ENCODE assay signal across 1 cellular context in the genomic region with DNA sequence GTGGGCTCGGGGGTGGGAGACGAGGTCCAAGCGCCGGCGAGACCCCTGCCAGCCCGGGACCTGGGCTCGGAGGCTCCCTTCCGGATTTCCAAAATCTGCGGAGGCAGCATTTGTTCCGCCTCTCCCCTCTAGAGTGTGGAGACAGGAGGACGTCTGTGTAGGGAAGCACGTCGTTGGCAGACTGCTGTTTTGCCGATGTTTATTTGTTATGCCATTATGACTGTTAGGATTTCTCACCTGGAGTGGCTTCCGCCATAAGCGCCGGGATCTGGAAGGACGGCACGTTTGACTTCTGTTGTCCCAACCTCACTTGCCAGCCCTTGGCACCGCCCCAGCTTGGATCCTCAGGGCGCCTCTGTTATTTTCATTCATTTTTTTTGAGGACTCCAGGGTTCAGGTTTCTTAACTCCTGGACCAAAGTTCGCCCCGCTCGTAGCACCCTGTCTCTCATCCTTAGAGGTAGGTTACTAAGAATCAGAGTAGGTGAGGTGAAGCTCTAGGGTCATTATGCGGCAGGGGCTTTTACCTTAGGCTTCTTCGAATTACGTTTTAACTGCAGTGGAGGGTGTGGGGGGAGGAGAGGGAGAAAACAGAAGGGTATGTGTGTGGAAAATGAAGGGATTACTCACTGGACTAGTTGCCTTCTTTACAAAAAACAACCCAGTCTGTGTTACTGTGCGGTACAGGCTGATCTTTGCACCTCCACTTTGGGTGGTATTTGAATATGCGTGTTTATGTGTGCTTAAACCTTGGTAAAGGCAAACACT.
A peak's percentile ranks its signal among the peaks of the same experiment; 100 is the strongest.
TF ChIP-seq lines count a peak whose summit lies in the region.

No MANE protein-coding gene starts in this region.

TF ChIP-seq in HepG2, 621 proteins besides CTCF, POLR2A, EP300 and RAD21 (continued from another document and continues in another):
- TF ChIP-seq, protein P1, sequence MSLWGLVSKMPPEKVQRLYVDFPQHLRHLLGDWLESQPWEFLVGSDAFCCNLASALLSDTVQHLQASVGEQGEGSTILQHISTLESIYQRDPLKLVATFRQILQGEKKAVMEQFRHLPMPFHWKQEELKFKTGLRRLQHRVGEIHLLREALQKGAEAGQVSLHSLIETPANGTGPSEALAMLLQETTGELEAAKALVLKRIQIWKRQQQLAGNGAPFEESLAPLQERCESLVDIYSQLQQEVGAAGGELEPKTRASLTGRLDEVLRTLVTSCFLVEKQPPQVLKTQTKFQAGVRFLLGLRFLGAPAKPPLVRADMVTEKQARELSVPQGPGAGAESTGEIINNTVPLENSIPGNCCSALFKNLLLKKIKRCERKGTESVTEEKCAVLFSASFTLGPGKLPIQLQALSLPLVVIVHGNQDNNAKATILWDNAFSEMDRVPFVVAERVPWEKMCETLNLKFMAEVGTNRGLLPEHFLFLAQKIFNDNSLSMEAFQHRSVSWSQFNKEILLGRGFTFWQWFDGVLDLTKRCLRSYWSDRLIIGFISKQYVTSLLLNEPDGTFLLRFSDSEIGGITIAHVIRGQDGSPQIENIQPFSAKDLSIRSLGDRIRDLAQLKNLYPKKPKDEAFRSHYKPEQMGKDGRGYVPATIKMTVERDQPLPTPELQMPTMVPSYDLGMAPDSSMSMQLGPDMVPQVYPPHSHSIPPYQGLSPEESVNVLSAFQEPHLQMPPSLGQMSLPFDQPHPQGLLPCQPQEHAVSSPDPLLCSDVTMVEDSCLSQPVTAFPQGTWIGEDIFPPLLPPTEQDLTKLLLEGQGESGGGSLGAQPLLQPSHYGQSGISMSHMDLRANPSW (CRISPR knock-in tag; IDR thresholded peaks at IDR 0.05; ENCODE audit: borderline replicate concordance): no peak
- TF ChIP-seq CBX5 (CRISPR knock-in tag; IDR thresholded peaks at IDR 0.05; ENCODE audit: borderline replicate concordance) (no peak), PHF20 (CRISPR knock-in tag; IDR thresholded peaks at IDR 0.05) (no peak), TCF7L2 (IDR thresholded peaks at IDR 0.05; ENCODE audit: low read depth, low read length) (no peak), ATM (IDR thresholded peaks at IDR 0.05; ENCODE audit: borderline replicate concordance) (no peak), MATR3 (CRISPR knock-in tag; IDR thresholded peaks at IDR 0.05) (no peak), MIER2 (CRISPR knock-in tag; IDR thresholded peaks at IDR 0.05) (no peak), ZFP36 (IDR thresholded peaks at IDR 0.05; ENCODE audit: borderline replicate concordance, low read depth, low read length, partially characterized antibody) (no peak), TCF12 (IDR thresholded peaks at IDR 0.05) (no peak), TCF12 (CRISPR knock-in tag; IDR thresholded peaks at IDR 0.05) (no peak), PAX8 (CRISPR knock-in tag; IDR thresholded peaks at IDR 0.05; ENCODE audit: borderline replicate concordance) (no peak), TBX3 (IDR thresholded peaks at IDR 0.05; ENCODE audit: borderline replicate concordance) (0 out of 2 replicates have a peak, but pooled peaks have one; percentile 35), RFX1 (IDR thresholded peaks at IDR 0.05) (no peak), SP4 (CRISPR knock-in tag; IDR thresholded peaks at IDR 0.05) (peak; percentile 9; the same call in 1 of the 2 replicates), HHEX (CRISPR knock-in tag; IDR thresholded peaks at IDR 0.05) (0 out of 2 replicates have a peak, but pooled peaks have one; percentile 28), ZNF296 (CRISPR knock-in tag; conservative IDR thresholded peaks at IDR 0.05) (no peak), MYC (CRISPR knock-in tag; IDR thresholded peaks at IDR 0.05; ENCODE audit: borderline replicate concordance) (no peak), ZNF768 (CRISPR knock-in tag; IDR thresholded peaks at IDR 0.05) (no peak), ZNF781 (CRISPR knock-in tag; IDR thresholded peaks at IDR 0.05; ENCODE audit: borderline replicate concordance, not compliant biosample characterization) (no peak), MIXL1 (CRISPR knock-in tag; IDR thresholded peaks at IDR 0.05) (no peak), TGIF2 (CRISPR knock-in tag; IDR thresholded peaks at IDR 0.05) (no peak), NRL (CRISPR knock-in tag; IDR thresholded peaks at IDR 0.05; ENCODE audit: borderline replicate concordance) (no peak), KAT8 (CRISPR knock-in tag; IDR thresholded peaks at IDR 0.05) (0 out of 2 replicates have a peak, but pooled peaks have one; percentile 36), ZSCAN25 (CRISPR knock-in tag; IDR thresholded peaks at IDR 0.05) (no peak), ZNF44 (CRISPR knock-in tag; IDR thresholded peaks at IDR 0.05) (peak; percentile 46; the same call in 1 of the 2 replicates), NFE2L1 (CRISPR knock-in tag; IDR thresholded peaks at IDR 0.05; ENCODE audit: borderline replicate concordance) (no peak), NR2F1 (CRISPR knock-in tag; IDR thresholded peaks at IDR 0.05) (peak in 1 of 2 experiments; percentile 28; a peak in 1 of 4 replicates), KLF6 (CRISPR knock-in tag; IDR thresholded peaks at IDR 0.05) (no peak), U2AF1 (optimal IDR thresholded peaks at IDR 0.05; ENCODE audit: low read depth, low read length) (no peak), ZNF292 (CRISPR knock-in tag; IDR thresholded peaks at IDR 0.05; ENCODE audit: borderline replicate concordance, low read depth) (no peak), NFIB (CRISPR knock-in tag; IDR thresholded peaks at IDR 0.05; ENCODE audit: borderline replicate concordance) (no peak), SIX1 (CRISPR knock-in tag; IDR thresholded peaks at IDR 0.05; ENCODE audit: borderline replicate concordance) (no peak)
- TF ChIP-seq, protein P2, sequence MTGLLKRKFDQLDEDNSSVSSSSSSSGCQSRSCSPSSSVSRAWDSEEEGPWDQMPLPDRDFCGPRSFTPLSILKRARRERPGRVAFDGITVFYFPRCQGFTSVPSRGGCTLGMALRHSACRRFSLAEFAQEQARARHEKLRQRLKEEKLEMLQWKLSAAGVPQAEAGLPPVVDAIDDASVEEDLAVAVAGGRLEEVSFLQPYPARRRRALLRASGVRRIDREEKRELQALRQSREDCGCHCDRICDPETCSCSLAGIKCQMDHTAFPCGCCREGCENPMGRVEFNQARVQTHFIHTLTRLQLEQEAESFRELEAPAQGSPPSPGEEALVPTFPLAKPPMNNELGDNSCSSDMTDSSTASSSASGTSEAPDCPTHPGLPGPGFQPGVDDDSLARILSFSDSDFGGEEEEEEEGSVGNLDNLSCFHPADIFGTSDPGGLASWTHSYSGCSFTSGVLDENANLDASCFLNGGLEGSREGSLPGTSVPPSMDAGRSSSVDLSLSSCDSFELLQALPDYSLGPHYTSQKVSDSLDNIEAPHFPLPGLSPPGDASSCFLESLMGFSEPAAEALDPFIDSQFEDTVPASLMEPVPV (CRISPR knock-in tag; IDR thresholded peaks at IDR 0.05): no peak
- TF ChIP-seq, protein P3, sequence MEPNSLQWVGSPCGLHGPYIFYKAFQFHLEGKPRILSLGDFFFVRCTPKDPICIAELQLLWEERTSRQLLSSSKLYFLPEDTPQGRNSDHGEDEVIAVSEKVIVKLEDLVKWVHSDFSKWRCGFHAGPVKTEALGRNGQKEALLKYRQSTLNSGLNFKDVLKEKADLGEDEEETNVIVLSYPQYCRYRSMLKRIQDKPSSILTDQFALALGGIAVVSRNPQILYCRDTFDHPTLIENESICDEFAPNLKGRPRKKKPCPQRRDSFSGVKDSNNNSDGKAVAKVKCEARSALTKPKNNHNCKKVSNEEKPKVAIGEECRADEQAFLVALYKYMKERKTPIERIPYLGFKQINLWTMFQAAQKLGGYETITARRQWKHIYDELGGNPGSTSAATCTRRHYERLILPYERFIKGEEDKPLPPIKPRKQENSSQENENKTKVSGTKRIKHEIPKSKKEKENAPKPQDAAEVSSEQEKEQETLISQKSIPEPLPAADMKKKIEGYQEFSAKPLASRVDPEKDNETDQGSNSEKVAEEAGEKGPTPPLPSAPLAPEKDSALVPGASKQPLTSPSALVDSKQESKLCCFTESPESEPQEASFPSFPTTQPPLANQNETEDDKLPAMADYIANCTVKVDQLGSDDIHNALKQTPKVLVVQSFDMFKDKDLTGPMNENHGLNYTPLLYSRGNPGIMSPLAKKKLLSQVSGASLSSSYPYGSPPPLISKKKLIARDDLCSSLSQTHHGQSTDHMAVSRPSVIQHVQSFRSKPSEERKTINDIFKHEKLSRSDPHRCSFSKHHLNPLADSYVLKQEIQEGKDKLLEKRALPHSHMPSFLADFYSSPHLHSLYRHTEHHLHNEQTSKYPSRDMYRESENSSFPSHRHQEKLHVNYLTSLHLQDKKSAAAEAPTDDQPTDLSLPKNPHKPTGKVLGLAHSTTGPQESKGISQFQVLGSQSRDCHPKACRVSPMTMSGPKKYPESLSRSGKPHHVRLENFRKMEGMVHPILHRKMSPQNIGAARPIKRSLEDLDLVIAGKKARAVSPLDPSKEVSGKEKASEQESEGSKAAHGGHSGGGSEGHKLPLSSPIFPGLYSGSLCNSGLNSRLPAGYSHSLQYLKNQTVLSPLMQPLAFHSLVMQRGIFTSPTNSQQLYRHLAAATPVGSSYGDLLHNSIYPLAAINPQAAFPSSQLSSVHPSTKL (CRISPR knock-in tag; IDR thresholded peaks at IDR 0.05): peak; percentile 66; the same call in 1 of the 2 replicates
- TF ChIP-seq, protein P4, sequence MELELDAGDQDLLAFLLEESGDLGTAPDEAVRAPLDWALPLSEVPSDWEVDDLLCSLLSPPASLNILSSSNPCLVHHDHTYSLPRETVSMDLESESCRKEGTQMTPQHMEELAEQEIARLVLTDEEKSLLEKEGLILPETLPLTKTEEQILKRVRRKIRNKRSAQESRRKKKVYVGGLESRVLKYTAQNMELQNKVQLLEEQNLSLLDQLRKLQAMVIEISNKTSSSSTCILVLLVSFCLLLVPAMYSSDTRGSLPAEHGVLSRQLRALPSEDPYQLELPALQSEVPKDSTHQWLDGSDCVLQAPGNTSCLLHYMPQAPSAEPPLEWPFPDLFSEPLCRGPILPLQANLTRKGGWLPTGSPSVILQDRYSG (CRISPR knock-in tag; IDR thresholded peaks at IDR 0.05): no peak
- TF ChIP-seq, protein P5, sequence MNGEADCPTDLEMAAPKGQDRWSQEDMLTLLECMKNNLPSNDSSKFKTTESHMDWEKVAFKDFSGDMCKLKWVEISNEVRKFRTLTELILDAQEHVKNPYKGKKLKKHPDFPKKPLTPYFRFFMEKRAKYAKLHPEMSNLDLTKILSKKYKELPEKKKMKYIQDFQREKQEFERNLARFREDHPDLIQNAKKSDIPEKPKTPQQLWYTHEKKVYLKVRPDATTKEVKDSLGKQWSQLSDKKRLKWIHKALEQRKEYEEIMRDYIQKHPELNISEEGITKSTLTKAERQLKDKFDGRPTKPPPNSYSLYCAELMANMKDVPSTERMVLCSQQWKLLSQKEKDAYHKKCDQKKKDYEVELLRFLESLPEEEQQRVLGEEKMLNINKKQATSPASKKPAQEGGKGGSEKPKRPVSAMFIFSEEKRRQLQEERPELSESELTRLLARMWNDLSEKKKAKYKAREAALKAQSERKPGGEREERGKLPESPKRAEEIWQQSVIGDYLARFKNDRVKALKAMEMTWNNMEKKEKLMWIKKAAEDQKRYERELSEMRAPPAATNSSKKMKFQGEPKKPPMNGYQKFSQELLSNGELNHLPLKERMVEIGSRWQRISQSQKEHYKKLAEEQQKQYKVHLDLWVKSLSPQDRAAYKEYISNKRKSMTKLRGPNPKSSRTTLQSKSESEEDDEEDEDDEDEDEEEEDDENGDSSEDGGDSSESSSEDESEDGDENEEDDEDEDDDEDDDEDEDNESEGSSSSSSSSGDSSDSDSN (CRISPR knock-in tag; IDR thresholded peaks at IDR 0.05): no peak
- TF ChIP-seq, protein P6, sequence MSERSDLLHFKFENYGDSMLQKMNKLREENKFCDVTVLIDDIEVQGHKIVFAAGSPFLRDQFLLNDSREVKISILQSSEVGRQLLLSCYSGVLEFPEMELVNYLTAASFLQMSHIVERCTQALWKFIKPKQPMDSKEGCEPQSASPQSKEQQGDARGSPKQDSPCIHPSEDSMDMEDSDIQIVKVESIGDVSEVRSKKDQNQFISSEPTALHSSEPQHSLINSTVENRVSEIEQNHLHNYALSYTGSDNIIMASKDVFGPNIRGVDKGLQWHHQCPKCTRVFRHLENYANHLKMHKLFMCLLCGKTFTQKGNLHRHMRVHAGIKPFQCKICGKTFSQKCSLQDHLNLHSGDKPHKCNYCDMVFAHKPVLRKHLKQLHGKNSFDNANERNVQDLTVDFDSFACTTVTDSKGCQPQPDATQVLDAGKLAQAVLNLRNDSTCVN (CRISPR knock-in tag; IDR thresholded peaks at IDR 0.05; ENCODE audit: borderline replicate concordance): no peak
- TF ChIP-seq, protein P7, sequence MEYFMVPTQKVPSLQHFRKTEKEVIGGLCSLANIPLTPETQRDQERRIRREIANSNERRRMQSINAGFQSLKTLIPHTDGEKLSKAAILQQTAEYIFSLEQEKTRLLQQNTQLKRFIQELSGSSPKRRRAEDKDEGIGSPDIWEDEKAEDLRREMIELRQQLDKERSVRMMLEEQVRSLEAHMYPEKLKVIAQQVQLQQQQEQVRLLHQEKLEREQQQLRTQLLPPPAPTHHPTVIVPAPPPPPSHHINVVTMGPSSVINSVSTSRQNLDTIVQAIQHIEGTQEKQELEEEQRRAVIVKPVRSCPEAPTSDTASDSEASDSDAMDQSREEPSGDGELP (IDR thresholded peaks at IDR 0.05; ENCODE audit: borderline replicate concordance, low read depth): no peak
- TF ChIP-seq, protein P8, sequence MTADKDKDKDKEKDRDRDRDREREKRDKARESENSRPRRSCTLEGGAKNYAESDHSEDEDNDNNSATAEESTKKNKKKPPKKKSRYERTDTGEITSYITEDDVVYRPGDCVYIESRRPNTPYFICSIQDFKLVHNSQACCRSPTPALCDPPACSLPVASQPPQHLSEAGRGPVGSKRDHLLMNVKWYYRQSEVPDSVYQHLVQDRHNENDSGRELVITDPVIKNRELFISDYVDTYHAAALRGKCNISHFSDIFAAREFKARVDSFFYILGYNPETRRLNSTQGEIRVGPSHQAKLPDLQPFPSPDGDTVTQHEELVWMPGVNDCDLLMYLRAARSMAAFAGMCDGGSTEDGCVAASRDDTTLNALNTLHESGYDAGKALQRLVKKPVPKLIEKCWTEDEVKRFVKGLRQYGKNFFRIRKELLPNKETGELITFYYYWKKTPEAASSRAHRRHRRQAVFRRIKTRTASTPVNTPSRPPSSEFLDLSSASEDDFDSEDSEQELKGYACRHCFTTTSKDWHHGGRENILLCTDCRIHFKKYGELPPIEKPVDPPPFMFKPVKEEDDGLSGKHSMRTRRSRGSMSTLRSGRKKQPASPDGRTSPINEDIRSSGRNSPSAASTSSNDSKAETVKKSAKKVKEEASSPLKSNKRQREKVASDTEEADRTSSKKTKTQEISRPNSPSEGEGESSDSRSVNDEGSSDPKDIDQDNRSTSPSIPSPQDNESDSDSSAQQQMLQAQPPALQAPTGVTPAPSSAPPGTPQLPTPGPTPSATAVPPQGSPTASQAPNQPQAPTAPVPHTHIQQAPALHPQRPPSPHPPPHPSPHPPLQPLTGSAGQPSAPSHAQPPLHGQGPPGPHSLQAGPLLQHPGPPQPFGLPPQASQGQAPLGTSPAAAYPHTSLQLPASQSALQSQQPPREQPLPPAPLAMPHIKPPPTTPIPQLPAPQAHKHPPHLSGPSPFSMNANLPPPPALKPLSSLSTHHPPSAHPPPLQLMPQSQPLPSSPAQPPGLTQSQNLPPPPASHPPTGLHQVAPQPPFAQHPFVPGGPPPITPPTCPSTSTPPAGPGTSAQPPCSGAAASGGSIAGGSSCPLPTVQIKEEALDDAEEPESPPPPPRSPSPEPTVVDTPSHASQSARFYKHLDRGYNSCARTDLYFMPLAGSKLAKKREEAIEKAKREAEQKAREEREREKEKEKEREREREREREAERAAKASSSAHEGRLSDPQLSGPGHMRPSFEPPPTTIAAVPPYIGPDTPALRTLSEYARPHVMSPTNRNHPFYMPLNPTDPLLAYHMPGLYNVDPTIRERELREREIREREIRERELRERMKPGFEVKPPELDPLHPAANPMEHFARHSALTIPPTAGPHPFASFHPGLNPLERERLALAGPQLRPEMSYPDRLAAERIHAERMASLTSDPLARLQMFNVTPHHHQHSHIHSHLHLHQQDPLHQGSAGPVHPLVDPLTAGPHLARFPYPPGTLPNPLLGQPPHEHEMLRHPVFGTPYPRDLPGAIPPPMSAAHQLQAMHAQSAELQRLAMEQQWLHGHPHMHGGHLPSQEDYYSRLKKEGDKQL (CRISPR knock-in tag; IDR thresholded peaks at IDR 0.05; ENCODE audit: low read depth): 0 out of 2 replicates have a peak, but pooled peaks have one; percentile 10
